In the genomic region with DNA sequence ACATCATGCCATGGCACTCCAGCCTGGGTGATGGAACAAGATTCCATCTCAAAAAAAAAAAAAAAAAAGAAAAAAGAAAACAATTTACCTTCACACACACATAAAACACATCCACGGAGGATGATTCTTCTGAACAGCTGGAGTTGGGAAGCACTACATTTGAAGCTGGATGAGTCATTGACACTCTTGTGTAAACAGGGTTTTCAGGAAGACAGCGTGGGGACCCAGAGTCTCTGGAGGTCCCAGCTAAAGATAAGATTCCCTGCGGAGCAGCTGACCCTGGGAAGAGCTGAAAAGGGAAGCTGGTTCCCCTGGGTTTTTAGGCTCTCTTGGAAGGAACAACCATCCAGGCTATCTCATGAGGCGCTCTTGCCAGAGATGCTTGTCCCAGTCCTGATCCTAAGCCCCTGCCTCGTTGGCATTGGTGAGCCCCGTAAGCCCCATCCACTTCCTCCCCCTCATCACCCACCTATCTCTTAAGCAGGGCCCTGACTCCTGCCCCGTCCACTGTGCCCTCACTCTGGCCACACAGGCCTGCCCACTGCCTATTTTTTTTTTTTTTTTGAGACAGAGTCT, we compare ENCODE assay signal across 9 cellular contexts. TPM values are rescaled to one million over a fixed set of nuclear protein-coding genes. Genes with fewer than 3 reads are reported as not detected.
DNase-seq lines count a peak whose midpoint lies in the region; ATAC-seq and TF ChIP-seq lines count a peak whose summit lies in the region.
"Had no signal": no experiment of that assay in that cellular context is flagged by ENCODE, and none has a peak within 500 bp of the region (broad histone marks: within the 10 kb centered on the region; RNA-seq: fewer than 3 reads in every experiment).

No MANE protein-coding gene starts in this region.

- no peak for ATAC-seq in T-helper 17 cell
- peak; percentile 76 for ATAC-seq in left ventricle myocardium superior
- ATAC-seq in sciatic nerve: no peak
- no peak for ATAC-seq in left colon

- no peak for TF ChIP-seq CTCF in GM10248 (IDR thresholded peaks at IDR 0.05; ENCODE audit: control extremely low read depth, extremely low read depth, low read depth, missing control alignments)

- no peaks in the 10 kb centered on the region for H3K36me3 Mint-ChIP-seq in T-helper 17 cell (ENCODE audit: low read depth)
- H3K36me3 Mint-ChIP-seq: memory B cell had no signal

- no peaks in the 10 kb centered on the region for H3K27me3 Mint-ChIP-seq in T-helper 17 cell
- H3K27me3 Mint-ChIP-seq: memory B cell had no signal

- DNase-seq in AG08396 (ENCODE audit: low spot score): peak; percentile 61
- peak; percentile 17 for DNase-seq in GM04503 (ENCODE audit: low read depth)
- DNase-seq in T-helper 17 cell: no peak
- DNase-seq in left ventricle myocardium superior: no peak
- no peak for DNase-seq in GM10248 (ENCODE audit: extremely low spot score)
- DNase-seq in DMS153 (lab: John Stamatoyannopoulos, UW): no peak
- DNase-seq in sciatic nerve (ENCODE audit: low spot score): no peak
- DNase-seq in left colon: no peak

- no peaks in the 10 kb centered on the region for H3K9me3 ChIP-seq in T-helper 17 cell (ENCODE audit: control insufficient read depth, low read length, poor library complexity, severe bottlenecking)

- intact Hi-C loops in left ventricle myocardium superior (cut with micrococcal nuclease): no loop called here
- intact Hi-C loops in sciatic nerve (cut with DNase I): loop anchor here (5.0 kb wide), 1 partner anchor 1371 kb away; no protein-coding TSS in a partner anchor
- intact Hi-C loops in left colon (cut with DNase I, micrococcal nuclease): no loop called here

- peak overlapping the region; percentile 98 for H3K27ac Mint-ChIP-seq in T-helper 17 cell

- CTCF ChIA-PET in GM10248 (lab: Yijun Ruan, JAX): interaction anchor here (1.7 to 2.4 kb wide), 2 partner anchors 13 to 50 kb away, joined by 3 to 6 read pairs; no protein-coding TSS in a partner anchor

- POLR2A ChIA-PET in GM10248 (lab: Yijun Ruan, JAX): no interaction called here

- peaks cover 23% of the 10 kb centered on the region for H3K4me1 Mint-ChIP-seq in T-helper 17 cell

- H3K4me3 Mint-ChIP-seq in T-helper 17 cell: no peak overlapping the region
- H3K4me3 Mint-ChIP-seq: memory B cell had no signal

RNA-seq across cellular contexts. Expression of a gene that starts 32.0 kb away (rescaled TPM):
- total RNA-seq in T-helper 17 cell (100 to 1,000 TPM; 133 to 260 TPM), left ventricle myocardium superior (49.9 TPM), sciatic nerve (51.6 TPM), left colon (100 to 1,000 TPM in 1 of 2 donors, 10 to 100 TPM in 1; 74.0 to 101 TPM)

RNA-seq across cellular contexts. Expression of a gene that starts 47.9 kb away (rescaled TPM):
- 10 to 100 TPM in 1 of 2 donors, 1 to 10 TPM in 1; 6.0 to 12.7 TPM for total RNA-seq in T-helper 17 cell
- 15.4 TPM for total RNA-seq in left ventricle myocardium superior
- 44.8 TPM for total RNA-seq in sciatic nerve
- total RNA-seq in left colon: 1 to 10 TPM; 5.1 to 10.0 TPM

Comparison
In these comparisons a context has a peak if more than half of its experiments do, and no peak if none do; other contexts are left out.
1. DNase-seq: peak in AG08396 (single experiment) and GM04503 (single experiment); none in T-helper 17 cell (0 of 3), left ventricle myocardium superior (single experiment), GM10248 (single experiment), DMS153 (single experiment), sciatic nerve (single experiment) and left colon (0 of 2).